ENCODE assay signal across 19 cellular contexts in the genomic region with DNA sequence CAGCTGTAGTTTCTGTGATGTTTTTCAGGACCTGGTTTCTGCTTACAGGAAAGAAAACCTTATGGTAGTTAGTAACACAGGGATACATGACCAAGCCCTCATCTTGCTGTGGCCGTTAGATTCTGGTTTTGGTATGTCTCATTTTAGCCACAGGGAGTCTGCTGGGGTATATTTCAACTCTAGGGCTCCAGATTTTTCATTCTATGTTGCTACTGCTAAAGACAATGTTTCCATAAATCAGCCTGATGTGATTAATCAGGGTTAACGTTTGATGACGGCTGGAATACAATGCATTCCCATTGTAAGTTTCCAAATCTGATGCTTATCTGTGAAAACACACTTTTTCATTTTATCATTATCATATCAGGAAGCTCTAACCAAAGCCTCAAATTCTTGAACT. TPM values are rescaled to one million over a fixed set of nuclear protein-coding genes. Genes with fewer than 3 reads are reported as not detected.
DNase-seq lines count a peak whose midpoint lies in the region; ATAC-seq and TF ChIP-seq lines count a peak whose summit lies in the region.
"Had no signal": no experiment of that assay in that cellular context is flagged by ENCODE, and none has a peak within 500 bp of the region (broad histone marks: within the 10 kb centered on the region; RNA-seq: fewer than 3 reads in every experiment).

No MANE protein-coding gene starts in this region.

- H3K36me3 ChIP-seq in heart right ventricle: no peaks in the 10 kb centered on the region
- H3K36me3 ChIP-seq: brain microvascular endothelial cell had no signal

- 50% methylated on average over 3 of the region's 3 CpGs for WGBS in heart right ventricle, 2 donors

- no peak overlapping the region for H3K4me3 ChIP-seq in choroid plexus epithelial cell (ENCODE audit: low read depth, low read length)
- no peak overlapping the region for H3K4me3 ChIP-seq in heart right ventricle

- H3K36me3 Mint-ChIP-seq in natural killer cell treated with Interleukin-12 subunit alpha and Interleukin-12 subunit beta and Interleukin-15 and Interleukin-18, amount 100 ng/mL, for 72 hours: no peaks in the 10 kb centered on the region
- no peaks in the 10 kb centered on the region for H3K36me3 Mint-ChIP-seq in natural killer cell
- H3K36me3 Mint-ChIP-seq: activated naive CD4-positive, alpha-beta T cell treated with anti-CD3 and anti-CD28 coated beads, Interleukin-2, amount 50 U/mL, for 24 hours; type B pancreatic cell had no signal

- H3K4me3 Mint-ChIP-seq in natural killer cell treated with Interleukin-12 subunit alpha and Interleukin-12 subunit beta and Interleukin-15 and Interleukin-18, amount 100 ng/mL, for 72 hours: peak overlapping the region; percentile 37
- no peak overlapping the region for H3K4me3 Mint-ChIP-seq in natural killer cell
- H3K4me3 Mint-ChIP-seq: activated B cell treated with CpG ODN at 0.5 μM for 24 hours; activated naive CD4-positive, alpha-beta T cell treated with anti-CD3 and anti-CD28 coated beads, Interleukin-2, amount 50 U/mL, for 24 hours; CD4-positive, alpha-beta T cell; type B pancreatic cell had no signal

- H3K27ac Mint-ChIP-seq in natural killer cell treated with Interleukin-12 subunit alpha and Interleukin-12 subunit beta and Interleukin-15 and Interleukin-18, amount 100 ng/mL, for 72 hours: peak overlapping the region; percentile 40 to 43
- no peak overlapping the region for H3K27ac Mint-ChIP-seq in natural killer cell
- H3K27ac Mint-ChIP-seq: activated B cell treated with CpG ODN at 0.5 μM for 24 hours; CD4-positive, alpha-beta T cell; type B pancreatic cell had no signal

- ATAC-seq in natural killer cell treated with Interleukin-12 subunit alpha and Interleukin-12 subunit beta and Interleukin-15 and Interleukin-18, amount 100 ng/mL, for 72 hours: peak; percentile 62 to 70
- ATAC-seq in natural killer cell: no peak
- peak; percentile 54 for ATAC-seq in SK-N-SH treated with all-trans-retinoic acid at 6 μM for 48 hours
- ATAC-seq in heart right ventricle: no peak
- ATAC-seq in HG02970 (IDR thresholded peaks at IDR 0.05; ENCODE audit: low FRiP score, unreplicated experiment): no peak
- ATAC-seq in HG03175 (IDR thresholded peaks at IDR 0.05; ENCODE audit: unreplicated experiment): no peak
- no peak for ATAC-seq in GM18517 (IDR thresholded peaks at IDR 0.05; ENCODE audit: unreplicated experiment)

- H3K27me3 ChIP-seq in heart right ventricle: no peaks in the 10 kb centered on the region
- H3K27me3 ChIP-seq: brain microvascular endothelial cell, dorsolateral prefrontal cortex had no signal

- H3K4me1 Mint-ChIP-seq in natural killer cell treated with Interleukin-12 subunit alpha and Interleukin-12 subunit beta and Interleukin-15 and Interleukin-18, amount 100 ng/mL, for 72 hours (ENCODE audit: low read depth in 2 of 2): peaks cover 34 to 38% of the 10 kb centered on the region in 2 donors
- H3K4me1 Mint-ChIP-seq in natural killer cell: peaks cover 8 to 17% of the 10 kb centered on the region in 2 donors

- TF ChIP-seq CTCF in natural killer cell (IDR thresholded peaks at IDR 0.05): no peak
- no peak for TF ChIP-seq CTCF in choroid plexus epithelial cell (conservative IDR thresholded peaks at IDR 0.05; ENCODE audit: low read depth, low read length)
- TF ChIP-seq CTCF in heart right ventricle (IDR thresholded peaks at IDR 0.05): no peak

- peaks cover 0 to 9% (median 0%) of the 10 kb centered on the region in 11 donors for H3K9me3 ChIP-seq in heart right ventricle

- H3K27ac ChIP-seq in heart right ventricle: no peak overlapping the region
- H3K27ac ChIP-seq: brain microvascular endothelial cell, dorsolateral prefrontal cortex had no signal

- intact Hi-C loops in natural killer cell (cut with micrococcal nuclease) (no loop called here), heart right ventricle (cut with DNase I) (loop anchor here in 1 of 10 donors (10.0 kb wide), 1 partner anchor 115 kb away; a partner anchor contains a TSS)

- H3K4me1 ChIP-seq in heart right ventricle: peaks cover 0 to 18% (median 4%) of the 10 kb centered on the region in 9 donors

- no peaks in the 10 kb centered on the region for H3K27me3 Mint-ChIP-seq in natural killer cell treated with Interleukin-12 subunit alpha and Interleukin-12 subunit beta and Interleukin-15 and Interleukin-18, amount 100 ng/mL, for 72 hours
- peaks cover 0 to 4% of the 10 kb centered on the region in 2 donors for H3K27me3 Mint-ChIP-seq in natural killer cell (ENCODE audit: low read depth in 2 of 2)
- H3K27me3 Mint-ChIP-seq: activated B cell treated with CpG ODN at 0.5 μM for 24 hours; activated naive CD4-positive, alpha-beta T cell treated with anti-CD3 and anti-CD28 coated beads, Interleukin-2, amount 50 U/mL, for 24 hours; CD4-positive, alpha-beta T cell; type B pancreatic cell had no signal

- no peak for DNase-seq in natural killer cell treated with Interleukin-12 subunit alpha and Interleukin-12 subunit beta and Interleukin-15 and Interleukin-18, amount 100 ng/mL, for 72 hours (ENCODE audit: low spot score)
- DNase-seq in natural killer cell (no peak), choroid plexus epithelial cell (ENCODE audit: low read depth) (peak; percentile 16), heart right ventricle (no peak)
- DNase-seq: activated B cell treated with CpG ODN at 0.5 μM for 24 hours; activated CD8-positive, alpha-beta memory T cell treated with anti-CD3 and anti-CD28 coated beads, Interleukin-2, amount 50 U/mL, for 4 hours; CD4-positive, alpha-beta T cell; DND-41; NCI-H1092; SHP77 treated with DMSO at 0.1 percent for 48 hours; stimulated activated naive CD4-positive, alpha-beta T cell treated with Interleukin-2 at 50 U/mL for 16 hours had no signal

- H3K9me3 Mint-ChIP-seq in natural killer cell treated with Interleukin-12 subunit alpha and Interleukin-12 subunit beta and Interleukin-15 and Interleukin-18, amount 100 ng/mL, for 72 hours: no peaks in the 10 kb centered on the region
- no peaks in the 10 kb centered on the region for H3K9me3 Mint-ChIP-seq in natural killer cell
- H3K9me3 Mint-ChIP-seq: activated naive CD4-positive, alpha-beta T cell treated with anti-CD3 and anti-CD28 coated beads, Interleukin-2, amount 50 U/mL, for 24 hours; CD4-positive, alpha-beta T cell had no signal

TF ChIP-seq in SK-N-SH treated with all-trans-retinoic acid at 6 μM for 48 hours, 23 proteins besides CTCF, POLR2A, EP300 and RAD21:
- TF ChIP-seq RARB (CRISPR knock-in tag; IDR thresholded peaks at IDR 0.05) (no peak), PPARA (CRISPR knock-in tag; IDR thresholded peaks at IDR 0.05; ENCODE audit: borderline replicate concordance) (no peak), ZNF70 (CRISPR knock-in tag; IDR thresholded peaks at IDR 0.05) (no peak), ZFP30 (CRISPR knock-in tag; IDR thresholded peaks at IDR 0.05) (no peak), BACH2 (CRISPR knock-in tag; IDR thresholded peaks at IDR 0.05; ENCODE audit: borderline replicate concordance) (no peak), SNAI2 (CRISPR knock-in tag; IDR thresholded peaks at IDR 0.05) (no peak), CSDC2 (CRISPR knock-in tag; IDR thresholded peaks at IDR 0.05) (no peak), ARNTL (CRISPR knock-in tag; IDR thresholded peaks at IDR 0.05; ENCODE audit: borderline replicate concordance, low read depth) (no peak), ESRRG (CRISPR knock-in tag; IDR thresholded peaks at IDR 0.05) (no peak), ZNF8 (CRISPR knock-in tag; IDR thresholded peaks at IDR 0.05) (no peak), ZFP3 (CRISPR knock-in tag; IDR thresholded peaks at IDR 0.05) (no peak)

RNA-seq across cellular contexts. Expression of a gene that starts 48.2 kb away (rescaled TPM):
- total RNA-seq in natural killer cell treated with Interleukin-12 subunit alpha and Interleukin-12 subunit beta and Interleukin-15 and Interleukin-18, amount 100 ng/mL, for 72 hours: 10 to 100 TPM in 1 of 2 donors, 1 to 10 TPM in 1; 5.5 to 20.1 TPM
- total RNA-seq in natural killer cell (under 1 TPM in 1 of 3 donors, not detected in 2; 0.20 TPM), heart right ventricle (10 to 100 TPM; 35.0 to 77.1 (median 52.4) TPM)
- 10 to 100 TPM; 27.2 to 97.0 TPM for polyA plus RNA-seq in heart right ventricle
- total RNA-seq: CD4-positive, alpha-beta T cell had no signal

Comparison
In these comparisons a context has a peak if more than half of its experiments do, and no peak if none do; other contexts are left out.
1. ATAC-seq: peak in natural killer cell treated with Interleukin-12 subunit alpha and Interleukin-12 subunit beta and Interleukin-15 and Interleukin-18, amount 100 ng/mL, for 72 hours (2 of 2) and SK-N-SH treated with all-trans-retinoic acid at 6 μM for 48 hours (single experiment); none in natural killer cell (0 of 3), heart right ventricle (0 of 8), HG02970 (single experiment), HG03175 (single experiment) and GM18517 (single experiment).
2. H3K27ac Mint-ChIP-seq: peak in natural killer cell treated with Interleukin-12 subunit alpha and Interleukin-12 subunit beta and Interleukin-15 and Interleukin-18, amount 100 ng/mL, for 72 hours (2 of 2); none in natural killer cell (0 of 2).
3. RNA of a gene that starts 48.2 kb away (total RNA-seq): 35.0 to 77.1 TPM in heart right ventricle and 5.5 to 20.1 TPM in natural killer cell treated with Interleukin-12 subunit alpha and Interleukin-12 subunit beta and Interleukin-15 and Interleukin-18, amount 100 ng/mL, for 72 hours; 0.20 TPM in natural killer cell; every median in the first group is over 4 times any median in the second.